1 cellular context compared by ENCODE assay signal in the genomic region with DNA sequence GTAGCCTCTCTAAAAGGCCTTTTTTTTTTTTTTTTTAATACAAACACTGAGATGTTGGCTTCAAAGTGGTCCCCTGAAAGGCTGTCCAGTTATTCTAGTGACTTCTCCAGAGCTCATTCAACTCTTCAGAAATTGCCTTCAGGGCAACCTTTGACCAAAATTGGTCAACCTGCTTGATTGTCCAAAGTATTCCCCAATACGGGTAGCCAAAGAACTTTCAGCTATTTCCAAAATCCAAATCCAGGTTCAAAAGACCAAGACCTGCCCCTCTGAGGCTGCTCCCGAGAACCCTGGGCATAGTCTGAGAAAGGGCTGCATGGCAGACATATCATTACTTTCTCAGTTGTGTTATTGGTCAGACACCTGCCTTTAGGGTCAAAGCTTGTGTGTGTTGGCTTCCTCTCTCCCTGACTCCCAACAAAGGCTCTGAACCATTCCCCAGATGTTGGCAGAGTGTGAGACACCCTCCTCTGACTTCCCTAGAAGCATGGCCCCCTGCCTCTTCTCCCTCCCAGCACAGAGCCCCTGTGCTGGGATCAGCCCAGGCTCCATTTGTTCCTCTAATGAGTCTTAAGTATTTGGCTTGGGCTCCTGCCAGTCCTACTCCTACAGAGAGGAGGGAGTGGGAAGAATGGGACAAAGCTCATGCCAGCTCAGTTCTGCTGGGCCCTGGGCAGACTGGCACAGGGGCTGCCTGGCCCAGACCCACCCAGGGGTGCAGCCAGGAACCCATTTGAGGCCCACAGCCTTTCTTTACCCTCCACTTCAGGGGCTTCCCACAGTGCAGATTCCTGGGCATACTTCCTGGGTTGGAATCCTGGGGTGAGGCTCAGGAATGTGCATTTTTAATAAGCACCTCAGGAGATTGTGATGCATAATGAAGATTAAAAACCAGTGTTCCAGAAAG.
TF ChIP-seq lines count a peak whose summit lies in the region.

No MANE protein-coding gene starts in this region.

TF ChIP-seq in Ishikawa, 13 proteins besides CTCF, POLR2A, EP300 and RAD21:
- peak; percentile 96 for TF ChIP-seq NFIC (IDR thresholded peaks at IDR 0.05)
- peak; percentile 51 for TF ChIP-seq MAX (IDR thresholded peaks at IDR 0.05)
- no peak for TF ChIP-seq EGR1 (IDR thresholded peaks at IDR 0.05)
- peak; percentile 95 for TF ChIP-seq ZBTB7A (IDR thresholded peaks at IDR 0.05; ENCODE audit: low read depth)
- TF ChIP-seq, protein P1, sequence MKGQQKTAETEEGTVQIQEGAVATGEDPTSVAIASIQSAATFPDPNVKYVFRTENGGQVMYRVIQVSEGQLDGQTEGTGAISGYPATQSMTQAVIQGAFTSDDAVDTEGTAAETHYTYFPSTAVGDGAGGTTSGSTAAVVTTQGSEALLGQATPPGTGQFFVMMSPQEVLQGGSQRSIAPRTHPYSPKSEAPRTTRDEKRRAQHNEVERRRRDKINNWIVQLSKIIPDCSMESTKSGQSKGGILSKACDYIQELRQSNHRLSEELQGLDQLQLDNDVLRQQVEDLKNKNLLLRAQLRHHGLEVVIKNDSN (IDR thresholded peaks at IDR 0.05), result no peak
- peak; percentile 90 for TF ChIP-seq TCF12 (IDR thresholded peaks at IDR 0.05; ENCODE audit: low read depth)
- TF ChIP-seq TEAD4 (IDR thresholded peaks at IDR 0.05), result peak; percentile 90
- 0 out of 2 replicates have a peak, but pooled peaks have one; percentile 34 for TF ChIP-seq YY1 (IDR thresholded peaks at IDR 0.05; ENCODE audit: low read depth)
- TF ChIP-seq CEBPB (IDR thresholded peaks at IDR 0.05), result 0 out of 2 replicates have a peak, but pooled peaks have one; percentile 10
- peak; percentile 78 for TF ChIP-seq FOXM1 (IDR thresholded peaks at IDR 0.05; ENCODE audit: borderline replicate concordance, low read depth)
